ENCODE assay signal across 12 cellular contexts in the genomic region with DNA sequence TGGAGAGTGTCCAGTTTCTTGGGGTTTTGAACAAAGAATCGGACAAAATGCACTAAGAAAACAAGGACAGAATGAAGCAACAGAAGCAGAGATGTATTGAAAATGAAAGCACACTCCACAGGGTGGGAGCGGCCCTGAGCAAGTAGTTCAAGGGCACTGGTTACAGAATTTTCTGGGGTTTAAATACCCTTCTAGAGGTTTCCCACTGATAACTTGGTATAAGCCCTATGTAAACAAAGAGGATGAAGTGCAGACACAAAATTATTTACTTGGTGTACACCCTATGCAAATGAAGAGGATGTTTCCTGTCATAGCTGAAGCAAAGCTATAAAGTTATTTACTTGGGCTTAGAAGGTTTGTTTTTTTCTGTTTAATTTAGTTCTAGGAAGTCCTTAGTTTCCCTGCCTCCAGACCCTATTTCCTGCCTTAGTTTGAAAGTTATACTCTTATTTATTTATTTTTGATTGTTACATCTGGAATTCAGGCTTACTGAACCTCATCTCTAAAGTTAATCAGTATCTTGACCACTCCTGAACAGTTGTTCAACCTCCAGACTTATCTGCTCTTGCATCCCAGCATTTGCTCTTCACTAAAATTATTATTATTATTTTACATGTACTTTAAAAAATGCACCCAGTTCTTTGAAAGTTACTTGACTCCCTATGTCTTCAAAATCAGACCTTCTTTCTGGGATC.
DNase-seq lines count a peak whose midpoint lies in the region; ATAC-seq and TF ChIP-seq lines count a peak whose summit lies in the region.
"Had no signal": no experiment of that assay in that cellular context is flagged by ENCODE, and none has a peak within 500 bp of the region (broad histone marks: within the 10 kb centered on the region; RNA-seq: fewer than 3 reads in every experiment).

No MANE protein-coding gene starts in this region.

- TF ChIP-seq CTCF in brain (conservative IDR thresholded peaks at IDR 0.05) (no peak), osteocyte (IDR thresholded peaks at IDR 0.05) (no peak)

- H3K36me3 Mint-ChIP-seq in activated CD4-positive, alpha-beta T cell treated with anti-CD3 and anti-CD28 coated beads for 36 hours (ENCODE audit: low read depth), result no peaks in the 10 kb centered on the region
- H3K36me3 Mint-ChIP-seq in brain (no peaks in the 10 kb centered on the region), osteocyte (ENCODE audit: unreplicated experiment) (no peaks in the 10 kb centered on the region)

- peak overlapping the region; percentile 60 for H3K27ac Mint-ChIP-seq in activated CD4-positive, alpha-beta T cell treated with anti-CD3 and anti-CD28 coated beads for 36 hours
- H3K27ac Mint-ChIP-seq in brain (peak overlapping the region in 3 of 5 experiments; percentile 14 to 79 (median 53)), osteocyte (ENCODE audit: unreplicated experiment) (peak overlapping the region; percentile 98)
- H3K27ac Mint-ChIP-seq: IgD-negative memory B cell had no signal

- no peaks in the 10 kb centered on the region for H3K27me3 Mint-ChIP-seq in activated CD4-positive, alpha-beta T cell treated with anti-CD3 and anti-CD28 coated beads for 36 hours
- H3K27me3 Mint-ChIP-seq in brain, result peaks cover 12% of the 10 kb centered on the region
- H3K27me3 Mint-ChIP-seq in osteocyte (ENCODE audit: unreplicated experiment), result no peaks in the 10 kb centered on the region
- H3K27me3 Mint-ChIP-seq: stimulated activated naive CD8-positive, alpha-beta T cell treated with anti-CD3 and anti-CD28 coated beads, Interleukin-15, amount 100 ng/mL, for 72 hours had no signal

- intact Hi-C loops in activated CD4-positive, alpha-beta T cell treated with anti-CD3 and anti-CD28 coated beads for 36 hours (cut with DNase I, micrococcal nuclease), result no loop called here

- POLR2A ChIA-PET in activated CD4-positive, alpha-beta T cell treated with anti-CD3 and anti-CD28 coated beads for 36 hours (lab: Charles Lee), result no interaction called here

- DNase-seq in activated CD4-positive, alpha-beta T cell treated with anti-CD3 and anti-CD28 coated beads for 36 hours, result no peak
- DNase-seq in activated CD4-positive, alpha-beta T cell treated with anti-CD3 and anti-CD28 coated beads, Interleukin-2, amount 50 U/mL, for 1 hour, result no peak
- DNase-seq in NCI-H526 treated with DMSO at 0.1 percent for 48 hours (lab: John Stamatoyannopoulos, UW) (peak; percentile 47), osteocyte (ENCODE audit: extremely low spot score, unreplicated experiment) (no peak), NCI-H1092 (lab: John Stamatoyannopoulos, UW) (no peak), OCI-M1 (lab: John Stamatoyannopoulos, UW) (no peak)
- DNase-seq: anterior cingulate cortex; stimulated activated CD4-positive, alpha-beta T cell treated with anti-CD3 and anti-CD28 coated beads, Interleukin-12 subunit alpha, Interleukin-12 subunit beta, amount 100 ng/mL, for 4 hours; stimulated activated naive CD8-positive, alpha-beta T cell treated with anti-CD3 and anti-CD28 coated beads, Interleukin-15, amount 100 ng/mL, for 72 hours had no signal

- CTCF ChIA-PET in activated CD4-positive, alpha-beta T cell treated with anti-CD3 and anti-CD28 coated beads for 36 hours (lab: Charles Lee), result no interaction called here

- ATAC-seq in activated CD4-positive, alpha-beta T cell treated with anti-CD3 and anti-CD28 coated beads for 36 hours, result no peak
- ATAC-seq in GM18498 (IDR thresholded peaks at IDR 0.05; ENCODE audit: unreplicated experiment), result no peak
- ATAC-seq: stimulated activated naive CD8-positive, alpha-beta T cell treated with anti-CD3 and anti-CD28 coated beads, Interleukin-15, amount 100 ng/mL, for 72 hours had no signal

- H3K4me1 Mint-ChIP-seq in activated CD4-positive, alpha-beta T cell treated with anti-CD3 and anti-CD28 coated beads for 36 hours, result peaks cover 13% of the 10 kb centered on the region
- H3K4me1 Mint-ChIP-seq in brain (peaks cover 42% of the 10 kb centered on the region), osteocyte (ENCODE audit: unreplicated experiment) (peaks cover 52% of the 10 kb centered on the region)

- peaks cover under 1% of the 10 kb centered on the region for H3K9me3 Mint-ChIP-seq in activated CD4-positive, alpha-beta T cell treated with anti-CD3 and anti-CD28 coated beads for 36 hours (ENCODE audit: low read depth)
- H3K9me3 Mint-ChIP-seq in brain (peaks cover 3 to 23% (median 7%) of the 10 kb centered on the region in 5 experiments), osteocyte (ENCODE audit: unreplicated experiment) (peaks cover under 1% of the 10 kb centered on the region)

- peak overlapping the region; percentile 40 for H3K4me3 Mint-ChIP-seq in activated CD4-positive, alpha-beta T cell treated with anti-CD3 and anti-CD28 coated beads for 36 hours
- H3K4me3 Mint-ChIP-seq in brain (peak overlapping the region in 2 of 5 experiments; percentile 25 to 41), osteocyte (ENCODE audit: unreplicated experiment) (peak overlapping the region; percentile 70)
